In the genomic region with DNA sequence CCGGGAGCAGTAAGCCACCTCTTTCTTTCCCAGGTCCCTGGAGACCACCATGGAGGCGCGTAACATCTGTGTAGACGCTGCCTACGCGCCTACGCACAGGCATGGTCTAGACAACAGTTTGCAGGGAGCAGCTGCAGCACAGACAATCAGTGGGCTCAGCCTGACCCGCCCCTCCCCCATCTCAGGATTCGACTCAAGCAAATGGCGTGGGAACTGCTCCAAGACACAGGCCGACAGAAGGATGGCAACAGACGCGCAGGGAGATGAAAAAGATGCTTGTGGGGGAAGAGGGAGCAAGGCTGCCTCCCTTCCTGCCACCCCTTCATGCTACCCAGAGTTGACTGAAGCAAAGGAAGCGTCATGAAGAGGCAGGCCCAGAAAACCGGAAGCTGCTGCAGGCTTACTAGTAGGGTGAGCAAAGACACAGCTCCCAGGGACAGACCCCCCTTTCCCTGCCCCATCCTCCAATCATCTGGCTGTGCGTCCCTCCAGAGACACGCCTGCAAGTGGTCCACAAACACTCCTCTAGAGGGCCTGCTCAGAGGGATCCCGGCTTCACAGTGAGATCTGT, we compare ENCODE assay signal across 8 cellular contexts. TPM values are rescaled to one million over a fixed set of nuclear protein-coding genes. Genes with fewer than 3 reads are reported as not detected.
DNase-seq lines count a peak whose midpoint lies in the region; ATAC-seq and TF ChIP-seq lines count a peak whose summit lies in the region.

No MANE protein-coding gene starts in this region.

- H3K27me3 Mint-ChIP-seq in T-helper 17 cell: no peaks in the 10 kb centered on the region

- no peaks in the 10 kb centered on the region for H3K9me3 ChIP-seq in T-helper 17 cell (ENCODE audit: control insufficient read depth, low read length, poor library complexity, severe bottlenecking)
- H3K9me3 ChIP-seq in stomach: no peaks in the 10 kb centered on the region

- no peaks in the 10 kb centered on the region for H3K27me3 ChIP-seq in stomach

- intact Hi-C loops in stomach (cut with DNase I; ENCODE audit: low total_unique reads): no loop called here

- peaks cover 44% of the 10 kb centered on the region for H3K4me1 Mint-ChIP-seq in T-helper 17 cell

- H3K36me3 Mint-ChIP-seq in T-helper 17 cell (ENCODE audit: low read depth): peaks cover 3% of the 10 kb centered on the region

- TF ChIP-seq EP300 in stomach (IDR thresholded peaks at IDR 0.05): no peak

- WGBS in stomach, 5 donors: 55 to 78% (median 65%) methylated on average over 18 of the region's 18 CpGs

- H3K27ac Mint-ChIP-seq in T-helper 17 cell: peak overlapping the region; percentile 96

- peaks cover 11 to 54% (median 43%) of the 10 kb centered on the region in 4 donors for H3K4me1 ChIP-seq in stomach

- H3K27ac ChIP-seq in caudate nucleus (ENCODE audit: low read depth, low read length): peak overlapping the region; percentile 75
- H3K27ac ChIP-seq in stomach: peak overlapping the region in 4 of 5 donors; percentile 46 to 75 (median 61)

- DNase-seq in EL: peak; percentile 55
- peak in 2 of 3 donors; percentile 21 to 44 for DNase-seq in T-helper 17 cell
- peak in 53 of 61 donors; percentile 10 to 86 (median 65) for DNase-seq in caudate nucleus (lab: John Stamatoyannopoulos, UW)
- peak; percentile 74 for DNase-seq in medulla oblongata (ENCODE audit: extremely low spot score)
- no peak for DNase-seq in stomach
- DNase-seq in kidney tubule cell (ENCODE audit: low spot score): no peak

- peak overlapping the region; percentile 69 for H3K4me3 Mint-ChIP-seq in T-helper 17 cell

- TF ChIP-seq CTCF in stomach (IDR thresholded peaks at IDR 0.05): no peak

- no peak for TF ChIP-seq POLR2A in stomach (IDR thresholded peaks at IDR 0.05)

- ATAC-seq in T-helper 17 cell: peak; percentile 79
- ATAC-seq in HG02852 (IDR thresholded peaks at IDR 0.05; ENCODE audit: unreplicated experiment): no peak
- no peak for ATAC-seq in GM21825 (IDR thresholded peaks at IDR 0.05; ENCODE audit: unreplicated experiment)

- H3K4me3 ChIP-seq in stomach: no peak overlapping the region

- peaks cover 17 to 45% (median 34%) of the 10 kb centered on the region in 4 donors for H3K36me3 ChIP-seq in stomach

RNA-seq across cellular contexts. Expression of a gene that starts 19.5 kb away (rescaled TPM):
- 10 to 100 TPM; 32.9 to 49.8 TPM for total RNA-seq in T-helper 17 cell
- 10 to 100 TPM; 14.0 to 57.4 (median 28.3) TPM for total RNA-seq in stomach
- polyA plus RNA-seq in stomach: 10 to 100 TPM; 14.6 to 36.0 (median 32.1) TPM

RNA-seq across cellular contexts. Expression of a gene that starts 31.5 kb away (rescaled TPM):
- total RNA-seq in T-helper 17 cell (10 to 100 TPM; 26.4 to 31.1 TPM), stomach (100 to 1,000 TPM in 1 of 5 donors, 10 to 100 TPM in 3, 1 to 10 TPM in 1; 5.1 to 261 (median 42.6) TPM)
- polyA plus RNA-seq in stomach: 10 to 100 TPM; 46.5 to 65.7 (median 64.8) TPM

RNA-seq across cellular contexts. Expression of a gene that starts 42.7 kb away (rescaled TPM):
- 10 to 100 TPM in 1 of 2 donors, 1 to 10 TPM in 1; 6.2 to 10.8 TPM for total RNA-seq in T-helper 17 cell
- total RNA-seq in stomach: 10 to 100 TPM in 3 of 5 donors, 1 to 10 TPM in 1, not detected in 1; 8.3 to 67.2 (median 44.0) TPM
- polyA plus RNA-seq in stomach: 10 to 100 TPM; 29.0 to 35.0 (median 29.8) TPM

Comparison
In these comparisons a context has a peak if more than half of its experiments do, and no peak if none do; other contexts are left out.
1. DNase-seq: peak in EL (single experiment), T-helper 17 cell (2 of 3), caudate nucleus (53 of 61) and medulla oblongata (single experiment); none in stomach (single experiment) and kidney tubule cell (single experiment).